Comparison of ENCODE assay signal across 1 cellular context in the genomic region with DNA sequence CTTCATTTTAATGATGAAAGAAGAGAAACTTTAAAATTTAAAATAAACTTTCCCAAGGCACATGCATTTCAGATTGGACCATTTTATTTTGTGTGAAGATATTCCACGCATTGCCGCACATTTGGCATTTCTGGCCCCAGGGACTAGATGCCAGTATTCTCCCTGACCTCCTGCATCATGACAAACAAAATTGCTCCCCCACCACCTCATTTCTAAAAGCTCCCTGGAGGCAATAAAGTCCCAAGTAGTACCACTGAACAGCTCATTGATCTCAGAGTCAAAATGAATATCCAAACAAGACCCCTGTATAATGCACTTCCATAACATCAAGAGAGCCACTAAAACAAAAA.
TF ChIP-seq lines count a peak whose summit lies in the region.

No MANE protein-coding gene starts in this region.

TF ChIP-seq in HEK293, 187 proteins besides CTCF, POLR2A, EP300 and RAD21 (continued from another document):
- TF ChIP-seq, protein P1, sequence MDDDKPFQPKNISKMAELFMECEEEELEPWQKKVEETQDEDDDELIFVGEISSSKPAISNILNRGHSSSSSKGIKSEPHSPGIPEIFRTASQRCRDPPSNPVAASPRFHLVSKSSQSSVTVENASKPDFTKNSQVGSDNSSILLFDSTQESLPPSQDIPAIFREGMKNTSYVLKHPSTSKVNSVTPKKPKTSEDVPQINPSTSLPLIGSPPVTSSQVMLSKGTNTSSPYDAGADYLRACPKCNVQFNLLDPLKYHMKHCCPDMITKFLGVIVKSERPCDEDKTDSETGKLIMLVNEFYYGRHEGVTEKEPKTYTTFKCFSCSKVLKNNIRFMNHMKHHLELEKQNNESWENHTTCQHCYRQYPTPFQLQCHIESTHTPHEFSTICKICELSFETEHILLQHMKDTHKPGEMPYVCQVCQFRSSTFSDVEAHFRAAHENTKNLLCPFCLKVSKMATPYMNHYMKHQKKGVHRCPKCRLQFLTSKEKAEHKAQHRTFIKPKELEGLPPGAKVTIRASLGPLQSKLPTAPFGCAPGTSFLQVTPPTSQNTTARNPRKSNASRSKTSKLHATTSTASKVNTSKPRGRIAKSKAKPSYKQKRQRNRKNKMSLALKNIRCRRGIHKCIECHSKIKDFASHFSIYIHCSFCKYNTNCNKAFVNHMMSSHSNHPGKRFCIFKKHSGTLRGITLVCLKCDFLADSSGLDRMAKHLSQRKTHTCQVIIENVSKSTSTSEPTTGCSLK (tag by site-specific recombination; IDR thresholded peaks at IDR 0.05): no peak
- 0 out of 2 replicates have a peak, but pooled peaks have one; percentile 5 for TF ChIP-seq ZFP69B (tag by site-specific recombination; IDR thresholded peaks at IDR 0.05)
- TF ChIP-seq, protein P2, sequence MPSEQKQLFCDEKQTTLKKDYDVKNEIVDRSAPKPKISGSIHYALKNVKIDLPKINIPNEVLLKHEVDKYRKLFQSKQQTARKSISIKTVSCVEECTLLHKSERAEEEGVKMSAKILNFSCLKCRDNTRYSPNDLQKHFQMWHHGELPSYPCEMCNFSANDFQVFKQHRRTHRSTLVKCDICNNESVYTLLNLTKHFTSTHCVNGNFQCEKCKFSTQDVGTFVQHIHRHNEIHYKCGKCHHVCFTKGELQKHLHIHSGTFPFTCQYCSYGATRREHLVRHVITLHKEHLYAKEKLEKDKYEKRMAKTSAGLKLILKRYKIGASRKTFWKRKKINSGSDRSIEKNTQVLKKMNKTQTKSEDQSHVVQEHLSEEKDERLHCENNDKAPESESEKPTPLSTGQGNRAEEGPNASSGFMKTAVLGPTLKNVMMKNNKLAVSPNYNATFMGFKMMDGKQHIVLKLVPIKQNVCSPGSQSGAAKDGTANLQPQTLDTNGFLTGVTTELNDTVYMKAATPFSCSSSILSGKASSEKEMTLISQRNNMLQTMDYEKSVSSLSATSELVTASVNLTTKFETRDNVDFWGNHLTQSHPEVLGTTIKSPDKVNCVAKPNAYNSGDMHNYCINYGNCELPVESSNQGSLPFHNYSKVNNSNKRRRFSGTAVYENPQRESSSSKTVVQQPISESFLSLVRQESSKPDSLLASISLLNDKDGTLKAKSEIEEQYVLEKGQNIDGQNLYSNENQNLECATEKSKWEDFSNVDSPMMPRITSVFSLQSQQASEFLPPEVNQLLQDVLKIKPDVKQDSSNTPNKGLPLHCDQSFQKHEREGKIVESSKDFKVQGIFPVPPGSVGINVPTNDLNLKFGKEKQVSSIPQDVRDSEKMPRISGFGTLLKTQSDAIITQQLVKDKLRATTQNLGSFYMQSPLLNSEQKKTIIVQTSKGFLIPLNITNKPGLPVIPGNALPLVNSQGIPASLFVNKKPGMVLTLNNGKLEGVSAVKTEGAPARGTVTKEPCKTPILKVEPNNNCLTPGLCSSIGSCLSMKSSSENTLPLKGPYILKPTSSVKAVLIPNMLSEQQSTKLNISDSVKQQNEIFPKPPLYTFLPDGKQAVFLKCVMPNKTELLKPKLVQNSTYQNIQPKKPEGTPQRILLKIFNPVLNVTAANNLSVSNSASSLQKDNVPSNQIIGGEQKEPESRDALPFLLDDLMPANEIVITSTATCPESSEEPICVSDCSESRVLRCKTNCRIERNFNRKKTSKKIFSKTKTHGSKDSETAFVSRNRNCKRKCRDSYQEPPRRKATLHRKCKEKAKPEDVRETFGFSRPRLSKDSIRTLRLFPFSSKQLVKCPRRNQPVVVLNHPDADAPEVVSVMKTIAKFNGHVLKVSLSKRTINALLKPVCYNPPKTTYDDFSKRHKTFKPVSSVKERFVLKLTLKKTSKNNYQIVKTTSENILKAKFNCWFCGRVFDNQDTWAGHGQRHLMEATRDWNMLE (tag by site-specific recombination; conservative IDR thresholded peaks at IDR 0.05; ENCODE audit: low read depth): no peak
- TF ChIP-seq ZNF335 (tag by site-specific recombination; conservative IDR thresholded peaks at IDR 0.05): 0 out of 2 replicates have a peak, but pooled peaks have one; percentile 18
- TF ChIP-seq ZNF548 (tag by site-specific recombination; IDR thresholded peaks at IDR 0.05): no peak
- 0 out of 2 replicates have a peak, but pooled peaks have one; percentile 11 for TF ChIP-seq ZNF184 (tag by site-specific recombination; IDR thresholded peaks at IDR 0.05)
- no peak for TF ChIP-seq ZNF501 (tag by site-specific recombination; IDR thresholded peaks at IDR 0.05)
- no peak for TF ChIP-seq ZNF677 (tag by site-specific recombination; IDR thresholded peaks at IDR 0.05)
- TF ChIP-seq ZNF211 (tag by site-specific recombination; IDR thresholded peaks at IDR 0.05; ENCODE audit: low read depth): no peak
- TF ChIP-seq, protein P3, sequence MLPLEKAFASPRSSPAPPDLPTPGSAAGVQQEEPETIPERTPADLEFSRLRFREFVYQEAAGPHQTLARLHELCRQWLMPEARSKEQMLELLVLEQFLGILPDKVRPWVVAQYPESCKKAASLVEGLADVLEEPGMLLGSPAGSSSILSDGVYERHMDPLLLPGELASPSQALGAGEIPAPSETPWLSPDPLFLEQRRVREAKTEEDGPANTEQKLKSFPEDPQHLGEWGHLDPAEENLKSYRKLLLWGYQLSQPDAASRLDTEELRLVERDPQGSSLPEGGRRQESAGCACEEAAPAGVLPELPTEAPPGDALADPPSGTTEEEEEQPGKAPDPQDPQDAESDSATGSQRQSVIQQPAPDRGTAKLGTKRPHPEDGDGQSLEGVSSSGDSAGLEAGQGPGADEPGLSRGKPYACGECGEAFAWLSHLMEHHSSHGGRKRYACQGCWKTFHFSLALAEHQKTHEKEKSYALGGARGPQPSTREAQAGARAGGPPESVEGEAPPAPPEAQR (tag by site-specific recombination; IDR thresholded peaks at IDR 0.05): 0 out of 2 replicates have a peak, but pooled peaks have one; percentile 33
- 0 out of 2 replicates have a peak, but pooled peaks have one; percentile 8 for TF ChIP-seq KLF10 (tag by site-specific recombination; IDR thresholded peaks at IDR 0.05)
- TF ChIP-seq ZNF600 (tag by site-specific recombination; IDR thresholded peaks at IDR 0.05): peak; percentile 69
- no peak for TF ChIP-seq TRIM28 (IDR thresholded peaks at IDR 0.05; ENCODE audit: borderline replicate concordance, low read length)
- TF ChIP-seq, protein P4, sequence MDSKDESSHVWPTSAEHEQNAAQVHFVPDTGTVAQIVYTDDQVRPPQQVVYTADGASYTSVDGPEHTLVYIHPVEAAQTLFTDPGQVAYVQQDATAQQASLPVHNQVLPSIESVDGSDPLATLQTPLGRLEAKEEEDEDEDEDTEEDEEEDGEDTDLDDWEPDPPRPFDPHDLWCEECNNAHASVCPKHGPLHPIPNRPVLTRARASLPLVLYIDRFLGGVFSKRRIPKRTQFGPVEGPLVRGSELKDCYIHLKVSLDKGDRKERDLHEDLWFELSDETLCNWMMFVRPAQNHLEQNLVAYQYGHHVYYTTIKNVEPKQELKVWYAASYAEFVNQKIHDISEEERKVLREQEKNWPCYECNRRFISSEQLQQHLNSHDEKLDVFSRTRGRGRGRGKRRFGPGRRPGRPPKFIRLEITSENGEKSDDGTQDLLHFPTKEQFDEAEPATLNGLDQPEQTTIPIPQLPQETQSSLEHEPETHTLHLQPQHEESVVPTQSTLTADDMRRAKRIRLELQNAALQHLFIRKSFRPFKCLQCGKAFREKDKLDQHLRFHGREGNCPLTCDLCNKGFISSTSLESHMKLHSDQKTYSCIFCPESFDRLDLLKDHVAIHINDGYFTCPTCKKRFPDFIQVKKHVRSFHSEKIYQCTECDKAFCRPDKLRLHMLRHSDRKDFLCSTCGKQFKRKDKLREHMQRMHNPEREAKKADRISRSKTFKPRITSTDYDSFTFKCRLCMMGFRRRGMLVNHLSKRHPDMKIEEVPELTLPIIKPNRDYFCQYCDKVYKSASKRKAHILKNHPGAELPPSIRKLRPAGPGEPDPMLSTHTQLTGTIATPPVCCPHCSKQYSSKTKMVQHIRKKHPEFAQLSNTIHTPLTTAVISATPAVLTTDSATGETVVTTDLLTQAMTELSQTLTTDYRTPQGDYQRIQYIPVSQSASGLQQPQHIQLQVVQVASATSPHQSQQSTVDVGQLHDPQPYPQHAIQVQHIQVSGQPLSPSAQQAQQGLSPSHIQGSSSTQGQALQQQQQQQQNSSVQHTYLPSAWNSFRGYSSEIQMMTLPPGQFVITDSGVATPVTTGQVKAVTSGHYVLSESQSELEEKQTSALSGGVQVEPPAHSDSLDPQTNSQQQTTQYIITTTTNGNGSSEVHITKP (tag by site-specific recombination; IDR thresholded peaks at IDR 0.05): peak; percentile 71
